36 cellular contexts compared by ENCODE assay signal in the genomic region with DNA sequence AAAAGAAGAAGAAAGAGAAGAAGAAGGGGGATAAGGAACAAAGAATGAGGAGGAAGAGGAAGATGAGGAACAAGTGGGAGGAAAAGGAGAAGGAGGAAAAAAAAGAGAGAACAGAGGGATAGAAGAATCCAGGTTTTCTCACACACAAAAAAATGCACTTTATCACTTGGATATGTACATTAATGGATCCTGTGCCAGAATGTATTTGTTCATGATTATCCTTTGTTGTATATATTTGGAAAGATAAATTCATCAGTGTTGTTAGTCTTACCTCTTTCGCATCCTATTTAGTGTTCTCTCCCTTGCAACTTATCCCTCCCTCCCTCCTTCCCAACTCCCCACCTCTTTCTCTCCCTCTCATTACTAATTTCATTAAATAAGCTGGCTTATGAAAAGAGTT.
"Had no signal": no experiment of that assay in that cellular context is flagged by ENCODE, and none has a peak within 500 bp of the region (broad histone marks: within the 10 kb centered on the region; RNA-seq: fewer than 3 reads in every experiment).

No MANE protein-coding gene starts in this region.

- H3K4me3 Mint-ChIP-seq: activated CD4-positive, alpha-beta memory T cell treated with anti-CD3 and anti-CD28 coated beads, Interleukin-2, amount 10 ng/mL, durations not matched to agents 7 days and 5 days; activated CD4-positive, alpha-beta T cell treated with anti-CD3 and anti-CD28 coated beads for 36 hours; activated CD4-positive, alpha-beta T cell treated with anti-CD3 and anti-CD28 coated beads, Interleukin-2, amount 10 ng/mL, durations not matched to agents 7 days and 5 days; activated CD8-positive, alpha-beta memory T cell treated with anti-CD3 and anti-CD28 coated beads, Interleukin-2, amount 10 ng/mL, durations not matched to agents 7 days and 5 days; activated CD8-positive, alpha-beta T cell treated with anti-CD3 and anti-CD28 coated beads, Interleukin-2, amount 10 ng/mL, durations not matched to agents 7 days and 5 days; activated naive CD4-positive, alpha-beta T cell treated with anti-CD3 and anti-CD28 coated beads, Interleukin-2, amount 10 ng/mL, durations not matched to agents 7 days and 5 days; activated naive CD4-positive, alpha-beta T cell treated with anti-CD3 and anti-CD28 coated beads, Interleukin-2, amount 50 U/mL, for 24 hours; activated naive CD8-positive, alpha-beta T cell; activated naive CD8-positive, alpha-beta T cell treated with anti-CD3 and anti-CD28 coated beads, Interleukin-2, amount 10 ng/mL, durations not matched to agents 7 days and 5 days; activated naive CD8-positive, alpha-beta T cell treated with anti-CD3 and anti-CD28 coated beads, Interleukin-2, amount 50 U/mL, for 24 hours; activated T-cell treated with anti-CD3 and anti-CD28 coated beads, Interleukin-2, amount 50 U/mL, for 24 hours; brain; central memory CD8-positive, alpha-beta T cell; T-cell; T-helper 17 cell; WTC11 had no signal

- H3K27me3 Mint-ChIP-seq: activated CD4-positive, alpha-beta memory T cell treated with anti-CD3 and anti-CD28 coated beads, Interleukin-2, amount 10 ng/mL, durations not matched to agents 7 days and 5 days; activated CD4-positive, alpha-beta T cell treated with anti-CD3 and anti-CD28 coated beads for 36 hours; activated CD4-positive, alpha-beta T cell treated with anti-CD3 and anti-CD28 coated beads, Interleukin-2, amount 10 ng/mL, durations not matched to agents 7 days and 5 days; activated CD8-positive, alpha-beta memory T cell treated with anti-CD3 and anti-CD28 coated beads, Interleukin-2, amount 10 ng/mL, durations not matched to agents 7 days and 5 days; activated naive CD4-positive, alpha-beta T cell treated with anti-CD3 and anti-CD28 coated beads, Interleukin-2, amount 10 ng/mL, durations not matched to agents 7 days and 5 days; activated naive CD4-positive, alpha-beta T cell treated with anti-CD3 and anti-CD28 coated beads, Interleukin-2, amount 50 U/mL, for 24 hours; activated naive CD8-positive, alpha-beta T cell; activated naive CD8-positive, alpha-beta T cell treated with anti-CD3 and anti-CD28 coated beads, Interleukin-2, amount 10 ng/mL, durations not matched to agents 7 days and 5 days; activated T-cell treated with anti-CD3 and anti-CD28 coated beads, Interleukin-2, amount 50 U/mL, for 24 hours; brain; central memory CD8-positive, alpha-beta T cell; T-cell; T-helper 17 cell had no signal

- H3K9me3 Mint-ChIP-seq: activated CD4-positive, alpha-beta memory T cell treated with anti-CD3 and anti-CD28 coated beads, Interleukin-2, amount 10 ng/mL, durations not matched to agents 7 days and 5 days; activated CD4-positive, alpha-beta T cell treated with anti-CD3 and anti-CD28 coated beads, Interleukin-2, amount 10 ng/mL, durations not matched to agents 7 days and 5 days; activated naive CD4-positive, alpha-beta T cell treated with anti-CD3 and anti-CD28 coated beads, Interleukin-2, amount 10 ng/mL, durations not matched to agents 7 days and 5 days; activated naive CD4-positive, alpha-beta T cell treated with anti-CD3 and anti-CD28 coated beads, Interleukin-2, amount 50 U/mL, for 24 hours; activated naive CD8-positive, alpha-beta T cell treated with anti-CD3 and anti-CD28 coated beads, Interleukin-2, amount 10 ng/mL, durations not matched to agents 7 days and 5 days; activated naive CD8-positive, alpha-beta T cell treated with anti-CD3 and anti-CD28 coated beads, Interleukin-2, amount 50 U/mL, for 24 hours; activated T-cell treated with anti-CD3 and anti-CD28 coated beads, Interleukin-2, amount 50 U/mL, for 24 hours; activated T-helper 2 cell treated with anti-CD3 and anti-CD28 coated beads, Interferon-gamma antibody, Interleukin-2, Interleukin-4, amounts not matched to agents 10 μg/mL and 5 μg/mL and 100 μg/mL, durations not matched to agents 14 hours and 24 hours and 36 hours; brain; central memory CD8-positive, alpha-beta T cell had no signal

- H3K4me1 Mint-ChIP-seq: activated CD4-positive, alpha-beta memory T cell treated with anti-CD3 and anti-CD28 coated beads, Interleukin-2, amount 10 ng/mL, durations not matched to agents 7 days and 5 days; activated CD4-positive, alpha-beta T cell treated with anti-CD3 and anti-CD28 coated beads for 36 hours; activated CD4-positive, alpha-beta T cell treated with anti-CD3 and anti-CD28 coated beads, Interleukin-2, amount 10 ng/mL, durations not matched to agents 7 days and 5 days; activated CD8-positive, alpha-beta memory T cell treated with anti-CD3 and anti-CD28 coated beads, Interleukin-2, amount 10 ng/mL, durations not matched to agents 7 days and 5 days; activated naive CD4-positive, alpha-beta T cell treated with anti-CD3 and anti-CD28 coated beads, Interleukin-2, amount 10 ng/mL, durations not matched to agents 7 days and 5 days; activated naive CD4-positive, alpha-beta T cell treated with anti-CD3 and anti-CD28 coated beads, Interleukin-2, amount 50 U/mL, for 24 hours; activated naive CD8-positive, alpha-beta T cell treated with anti-CD3 and anti-CD28 coated beads, Interleukin-2, amount 10 ng/mL, durations not matched to agents 7 days and 5 days; activated naive CD8-positive, alpha-beta T cell treated with anti-CD3 and anti-CD28 coated beads, Interleukin-2, amount 50 U/mL, for 24 hours; brain; central memory CD8-positive, alpha-beta T cell; T-cell; T-helper 17 cell had no signal

- H3K36me3 Mint-ChIP-seq: activated CD8-positive, alpha-beta memory T cell treated with anti-CD3 and anti-CD28 coated beads, Interleukin-2, amount 10 ng/mL, durations not matched to agents 7 days and 5 days; activated naive CD4-positive, alpha-beta T cell treated with anti-CD3 and anti-CD28 coated beads, Interleukin-2, amount 10 ng/mL, durations not matched to agents 7 days and 5 days; activated naive CD4-positive, alpha-beta T cell treated with anti-CD3 and anti-CD28 coated beads, Interleukin-2, amount 50 U/mL, for 24 hours; activated naive CD8-positive, alpha-beta T cell; activated naive CD8-positive, alpha-beta T cell treated with anti-CD3 and anti-CD28 coated beads, Interleukin-2, amount 10 ng/mL, durations not matched to agents 7 days and 5 days; brain; T-cell; WTC11 had no signal

- H3K27ac Mint-ChIP-seq: activated CD4-positive, alpha-beta memory T cell treated with anti-CD3 and anti-CD28 coated beads, Interleukin-2, amount 10 ng/mL, durations not matched to agents 7 days and 5 days; activated CD4-positive, alpha-beta T cell treated with anti-CD3 and anti-CD28 coated beads for 36 hours; activated CD4-positive, alpha-beta T cell treated with anti-CD3 and anti-CD28 coated beads, Interleukin-2, amount 10 ng/mL, durations not matched to agents 7 days and 5 days; activated CD8-positive, alpha-beta memory T cell treated with anti-CD3 and anti-CD28 coated beads, Interleukin-2, amount 10 ng/mL, durations not matched to agents 7 days and 5 days; activated CD8-positive, alpha-beta T cell treated with anti-CD3 and anti-CD28 coated beads, Interleukin-2, amount 10 ng/mL, durations not matched to agents 7 days and 5 days; activated naive CD4-positive, alpha-beta T cell treated with anti-CD3 and anti-CD28 coated beads, Interleukin-2, amount 10 ng/mL, durations not matched to agents 7 days and 5 days; activated naive CD4-positive, alpha-beta T cell treated with anti-CD3 and anti-CD28 coated beads, Interleukin-2, amount 50 U/mL, for 24 hours; activated naive CD8-positive, alpha-beta T cell; activated naive CD8-positive, alpha-beta T cell treated with anti-CD3 and anti-CD28 coated beads, Interleukin-2, amount 10 ng/mL, durations not matched to agents 7 days and 5 days; activated naive CD8-positive, alpha-beta T cell treated with anti-CD3 and anti-CD28 coated beads, Interleukin-2, amount 50 U/mL, for 24 hours; activated T-cell treated with anti-CD3 and anti-CD28 coated beads, Interleukin-2, amount 50 U/mL, for 24 hours; activated T-helper 2 cell treated with anti-CD3 and anti-CD28 coated beads, Interferon-gamma antibody, Interleukin-2, Interleukin-4, amounts not matched to agents 10 μg/mL and 5 μg/mL and 100 μg/mL, durations not matched to agents 14 hours and 24 hours and 36 hours; brain; T-cell; T-helper 17 cell; WTC11 had no signal

- H3K4me1 ChIP-seq: ascending aorta had no signal

- H3K27me3 ChIP-seq: ascending aorta, cardiac muscle cell had no signal

- ATAC-seq: activated CD4-positive, alpha-beta T cell treated with anti-CD3 and anti-CD28 coated beads for 36 hours; activated CD4-positive, CD25-positive, alpha-beta regulatory T cell treated with anti-CD3 and anti-CD28 coated beads, Interleukin-2, amount 50 U/mL, for 24 hours; activated CD8-positive, alpha-beta memory T cell treated with anti-CD3 and anti-CD28 coated beads, Interleukin-2, amount 10 ng/mL, durations not matched to agents 7 days and 5 days; activated CD8-positive, alpha-beta T cell treated with anti-CD3 and anti-CD28 coated beads, Interleukin-2, amount 10 ng/mL, durations not matched to agents 7 days and 5 days; activated naive CD8-positive, alpha-beta T cell treated with anti-CD3 and anti-CD28 coated beads, Interleukin-2, amount 50 U/mL, for 24 hours; T-cell; T-helper 17 cell; WTC11 had no signal

- H3K9me3 ChIP-seq: ascending aorta had no signal

- H3K36me3 ChIP-seq: ascending aorta, cardiac muscle cell, WERI-Rb-1 had no signal

- FAIRE-seq: bronchial epithelial cell had no signal

- DNase-seq: activated CD4-positive, alpha-beta memory T cell treated with anti-CD3 and anti-CD28 coated beads, Interleukin-2, amount 10 ng/mL, durations not matched to agents 7 days and 5 days; activated CD4-positive, alpha-beta T cell treated with anti-CD3 and anti-CD28 coated beads for 1 hour; activated CD4-positive, alpha-beta T cell treated with anti-CD3 and anti-CD28 coated beads for 36 hours; activated CD4-positive, alpha-beta T cell treated with anti-CD3 and anti-CD28 coated beads for 48 hours; activated CD4-positive, alpha-beta T cell treated with anti-CD3 and anti-CD28 coated beads, Interleukin-2, amount 10 ng/mL, durations not matched to agents 7 days and 5 days; activated CD4-positive, alpha-beta T cell treated with anti-CD3 and anti-CD28 coated beads, Interleukin-2, amount 50 U/mL, for 48 hours; activated CD4-positive, CD25-positive, alpha-beta regulatory T cell; activated CD8-positive, alpha-beta memory T cell treated with anti-CD3 and anti-CD28 coated beads for 24 hours; activated CD8-positive, alpha-beta memory T cell treated with anti-CD3 and anti-CD28 coated beads, Interleukin-2, amount 10 ng/mL, durations not matched to agents 7 days and 5 days; activated CD8-positive, alpha-beta memory T cell treated with anti-CD3 and anti-CD28 coated beads, Interleukin-2, amount 50 U/mL, for 48 hours; activated CD8-positive, alpha-beta T cell treated with anti-CD3 and anti-CD28 coated beads, Interleukin-2, amount 10 ng/mL, durations not matched to agents 7 days and 5 days; activated effector memory CD4-positive, alpha-beta T cell treated with Interleukin-2 at 50 U/mL for 16 hours; activated gamma-delta T cell; activated naive CD4-positive, alpha-beta T cell treated with anti-CD3 and anti-CD28 coated beads, Interleukin-2, amount 10 ng/mL, durations not matched to agents 7 days and 5 days; activated naive CD4-positive, alpha-beta T cell treated with Interleukin-2 at 50 U/mL for 16 hours; activated naive CD8-positive, alpha-beta T cell treated with anti-CD3 and anti-CD28 coated beads, Interleukin-2, amount 10 ng/mL, durations not matched to agents 7 days and 5 days; activated naive CD8-positive, alpha-beta T cell treated with anti-CD3 and anti-CD28 coated beads, Interleukin-2, amount 50 U/mL, for 24 hours; activated T-cell treated with anti-CD3 and anti-CD28 coated beads, Interleukin-2, amount 50 U/mL, for 24 hours; activated T-cell treated with anti-CD3 and anti-CD28 coated beads, Interleukin-2, amount 50 U/mL, for 48 hours; amygdala; anterior cingulate cortex; caudate nucleus; cerebellar nuclear complex; T-cell; T-helper 17 cell; WERI-Rb-1 had no signal

- H3K27ac ChIP-seq: ascending aorta, cardiac muscle cell, WERI-Rb-1 had no signal

- H3K4me3 ChIP-seq: ascending aorta, cardiac muscle cell had no signal
